Comparison of ENCODE assay signal across 1 cellular context in the genomic region with DNA sequence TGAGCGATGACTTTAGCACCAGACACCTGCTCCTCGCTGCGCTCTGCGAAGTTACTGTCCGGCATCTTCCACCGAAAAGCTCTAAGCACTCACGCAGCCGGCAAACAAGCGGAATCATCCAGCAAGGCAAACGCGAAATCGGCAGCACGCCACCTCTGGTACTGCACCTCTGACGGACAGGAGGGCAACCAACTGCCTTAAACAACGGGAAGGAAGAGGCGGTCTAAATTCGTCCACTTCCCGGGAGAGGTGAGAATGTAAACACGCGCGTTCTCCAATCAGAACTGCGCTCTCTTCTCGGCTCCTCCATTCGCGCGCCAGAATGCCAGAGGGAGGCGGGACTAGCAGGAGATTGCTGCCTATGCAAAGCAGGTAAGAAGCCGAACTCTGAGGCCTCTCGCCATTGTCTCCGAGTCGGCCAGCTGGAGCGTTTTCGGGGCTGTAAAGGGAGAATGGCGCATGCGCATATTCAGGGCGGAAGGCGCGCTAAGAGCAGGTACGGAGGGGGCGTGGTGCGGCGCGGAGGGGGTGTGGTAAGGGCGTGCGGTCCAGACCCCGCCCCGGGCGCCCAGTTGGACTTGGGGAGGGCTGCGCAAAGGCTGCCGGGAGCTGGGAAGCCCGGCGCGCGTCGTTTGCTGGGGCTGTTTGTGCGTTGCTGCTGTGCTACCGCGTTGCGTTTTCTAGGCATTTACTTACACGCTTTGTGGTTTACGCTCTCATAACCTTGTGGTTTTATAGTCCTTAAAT.
A peak's percentile ranks its signal among the peaks of the same experiment; 100 is the strongest.
TF ChIP-seq lines count a peak whose summit lies in the region.

A gene with protein sequence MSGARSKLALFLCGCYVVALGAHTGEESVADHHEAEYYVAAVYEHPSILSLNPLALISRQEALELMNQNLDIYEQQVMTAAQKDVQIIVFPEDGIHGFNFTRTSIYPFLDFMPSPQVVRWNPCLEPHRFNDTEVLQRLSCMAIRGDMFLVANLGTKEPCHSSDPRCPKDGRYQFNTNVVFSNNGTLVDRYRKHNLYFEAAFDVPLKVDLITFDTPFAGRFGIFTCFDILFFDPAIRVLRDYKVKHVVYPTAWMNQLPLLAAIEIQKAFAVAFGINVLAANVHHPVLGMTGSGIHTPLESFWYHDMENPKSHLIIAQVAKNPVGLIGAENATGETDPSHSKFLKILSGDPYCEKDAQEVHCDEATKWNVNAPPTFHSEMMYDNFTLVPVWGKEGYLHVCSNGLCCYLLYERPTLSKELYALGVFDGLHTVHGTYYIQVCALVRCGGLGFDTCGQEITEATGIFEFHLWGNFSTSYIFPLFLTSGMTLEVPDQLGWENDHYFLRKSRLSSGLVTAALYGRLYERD (plus strand): TSS at position 347 of the 747 bp plus-strand sequence. CDS start 33,695 bp downstream, outside the sequence.
A gene (minus strand): TSS at position 171 of the 747 bp plus-strand sequence. CDS start 106 bp downstream, at position 65.

TF ChIP-seq in GM12878, 131 proteins besides CTCF, POLR2A, EP300 and RAD21 (continued from another document and continues in another):
- TF ChIP-seq, protein P1, sequence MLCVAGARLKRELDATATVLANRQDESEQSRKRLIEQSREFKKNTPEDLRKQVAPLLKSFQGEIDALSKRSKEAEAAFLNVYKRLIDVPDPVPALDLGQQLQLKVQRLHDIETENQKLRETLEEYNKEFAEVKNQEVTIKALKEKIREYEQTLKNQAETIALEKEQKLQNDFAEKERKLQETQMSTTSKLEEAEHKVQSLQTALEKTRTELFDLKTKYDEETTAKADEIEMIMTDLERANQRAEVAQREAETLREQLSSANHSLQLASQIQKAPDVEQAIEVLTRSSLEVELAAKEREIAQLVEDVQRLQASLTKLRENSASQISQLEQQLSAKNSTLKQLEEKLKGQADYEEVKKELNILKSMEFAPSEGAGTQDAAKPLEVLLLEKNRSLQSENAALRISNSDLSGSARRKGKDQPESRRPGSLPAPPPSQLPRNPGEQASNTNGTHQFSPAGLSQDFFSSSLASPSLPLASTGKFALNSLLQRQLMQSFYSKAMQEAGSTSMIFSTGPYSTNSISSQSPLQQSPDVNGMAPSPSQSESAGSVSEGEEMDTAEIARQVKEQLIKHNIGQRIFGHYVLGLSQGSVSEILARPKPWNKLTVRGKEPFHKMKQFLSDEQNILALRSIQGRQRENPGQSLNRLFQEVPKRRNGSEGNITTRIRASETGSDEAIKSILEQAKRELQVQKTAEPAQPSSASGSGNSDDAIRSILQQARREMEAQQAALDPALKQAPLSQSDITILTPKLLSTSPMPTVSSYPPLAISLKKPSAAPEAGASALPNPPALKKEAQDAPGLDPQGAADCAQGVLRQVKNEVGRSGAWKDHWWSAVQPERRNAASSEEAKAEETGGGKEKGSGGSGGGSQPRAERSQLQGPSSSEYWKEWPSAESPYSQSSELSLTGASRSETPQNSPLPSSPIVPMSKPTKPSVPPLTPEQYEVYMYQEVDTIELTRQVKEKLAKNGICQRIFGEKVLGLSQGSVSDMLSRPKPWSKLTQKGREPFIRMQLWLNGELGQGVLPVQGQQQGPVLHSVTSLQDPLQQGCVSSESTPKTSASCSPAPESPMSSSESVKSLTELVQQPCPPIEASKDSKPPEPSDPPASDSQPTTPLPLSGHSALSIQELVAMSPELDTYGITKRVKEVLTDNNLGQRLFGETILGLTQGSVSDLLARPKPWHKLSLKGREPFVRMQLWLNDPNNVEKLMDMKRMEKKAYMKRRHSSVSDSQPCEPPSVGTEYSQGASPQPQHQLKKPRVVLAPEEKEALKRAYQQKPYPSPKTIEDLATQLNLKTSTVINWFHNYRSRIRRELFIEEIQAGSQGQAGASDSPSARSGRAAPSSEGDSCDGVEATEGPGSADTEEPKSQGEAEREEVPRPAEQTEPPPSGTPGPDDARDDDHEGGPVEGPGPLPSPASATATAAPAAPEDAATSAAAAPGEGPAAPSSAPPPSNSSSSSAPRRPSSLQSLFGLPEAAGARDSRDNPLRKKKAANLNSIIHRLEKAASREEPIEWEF (IDR thresholded peaks at IDR 0.05; ENCODE audit: insufficient replicate concordance, low read depth, low read length): no peak
- TF ChIP-seq NR2C1 (IDR thresholded peaks at IDR 0.05) (no peak), BMI1 (IDR thresholded peaks at IDR 0.05; ENCODE audit: borderline replicate concordance) (no peak), NRF1 (conservative IDR thresholded peaks at IDR 0.05; ENCODE audit: low read depth, low read length) (0 out of 2 replicates have a peak, but pooled peaks have one; percentile 31), KAT2A (conservative IDR thresholded peaks at IDR 0.05; ENCODE audit: control insufficient read depth, low read depth, low read length) (no peak), GATAD2B (conservative IDR thresholded peaks at IDR 0.05; ENCODE audit: low read depth) (0 out of 2 replicates have a peak, but pooled peaks have one; percentile 40), SUPT20H (IDR thresholded peaks at IDR 0.05; ENCODE audit: borderline replicate concordance, control insufficient read depth, low read depth, low read length) (no peak), HDAC2 (IDR thresholded peaks at IDR 0.05) (no peak), NFYA (IDR thresholded peaks at IDR 0.05; ENCODE audit: borderline replicate concordance, low read depth, low read length) (peak; percentile 29; the same call in 1 of the 2 replicates), MXI1 (IDR thresholded peaks at IDR 0.05; ENCODE audit: low read depth, low read length) (peak; percentile 85), DPF2 (IDR thresholded peaks at IDR 0.05) (peak; percentile 94), POLR2AphosphoS5 (IDR thresholded peaks at IDR 0.05; ENCODE audit: low read length) (peak; percentile 91), TBL1XR1 (IDR thresholded peaks at IDR 0.05; ENCODE audit: low read depth, low read length) (no peak), CHD4 (IDR thresholded peaks at IDR 0.05) (no peak), MTA2 (IDR thresholded peaks at IDR 0.05; ENCODE audit: low read depth) (no peak), BHLHE40 (IDR thresholded peaks at IDR 0.05; ENCODE audit: borderline replicate concordance in 1 of 2, low read depth in 2 of 2, low read length in 1 of 2) (peak; percentile 77 to 94; a peak in 3 of 4 replicates), RELA (IDR thresholded peaks at IDR 0.05; ENCODE audit: borderline replicate concordance, partially characterized antibody) (peak; percentile 64), JUNB (IDR thresholded peaks at IDR 0.05) (no peak), ZZZ3 (IDR thresholded peaks at IDR 0.05; ENCODE audit: control insufficient read depth, insufficient read length, low read depth) (no peak), SMC3 (IDR thresholded peaks at IDR 0.05; ENCODE audit: borderline replicate concordance, low read length) (no peak)
- TF ChIP-seq, protein P2, sequence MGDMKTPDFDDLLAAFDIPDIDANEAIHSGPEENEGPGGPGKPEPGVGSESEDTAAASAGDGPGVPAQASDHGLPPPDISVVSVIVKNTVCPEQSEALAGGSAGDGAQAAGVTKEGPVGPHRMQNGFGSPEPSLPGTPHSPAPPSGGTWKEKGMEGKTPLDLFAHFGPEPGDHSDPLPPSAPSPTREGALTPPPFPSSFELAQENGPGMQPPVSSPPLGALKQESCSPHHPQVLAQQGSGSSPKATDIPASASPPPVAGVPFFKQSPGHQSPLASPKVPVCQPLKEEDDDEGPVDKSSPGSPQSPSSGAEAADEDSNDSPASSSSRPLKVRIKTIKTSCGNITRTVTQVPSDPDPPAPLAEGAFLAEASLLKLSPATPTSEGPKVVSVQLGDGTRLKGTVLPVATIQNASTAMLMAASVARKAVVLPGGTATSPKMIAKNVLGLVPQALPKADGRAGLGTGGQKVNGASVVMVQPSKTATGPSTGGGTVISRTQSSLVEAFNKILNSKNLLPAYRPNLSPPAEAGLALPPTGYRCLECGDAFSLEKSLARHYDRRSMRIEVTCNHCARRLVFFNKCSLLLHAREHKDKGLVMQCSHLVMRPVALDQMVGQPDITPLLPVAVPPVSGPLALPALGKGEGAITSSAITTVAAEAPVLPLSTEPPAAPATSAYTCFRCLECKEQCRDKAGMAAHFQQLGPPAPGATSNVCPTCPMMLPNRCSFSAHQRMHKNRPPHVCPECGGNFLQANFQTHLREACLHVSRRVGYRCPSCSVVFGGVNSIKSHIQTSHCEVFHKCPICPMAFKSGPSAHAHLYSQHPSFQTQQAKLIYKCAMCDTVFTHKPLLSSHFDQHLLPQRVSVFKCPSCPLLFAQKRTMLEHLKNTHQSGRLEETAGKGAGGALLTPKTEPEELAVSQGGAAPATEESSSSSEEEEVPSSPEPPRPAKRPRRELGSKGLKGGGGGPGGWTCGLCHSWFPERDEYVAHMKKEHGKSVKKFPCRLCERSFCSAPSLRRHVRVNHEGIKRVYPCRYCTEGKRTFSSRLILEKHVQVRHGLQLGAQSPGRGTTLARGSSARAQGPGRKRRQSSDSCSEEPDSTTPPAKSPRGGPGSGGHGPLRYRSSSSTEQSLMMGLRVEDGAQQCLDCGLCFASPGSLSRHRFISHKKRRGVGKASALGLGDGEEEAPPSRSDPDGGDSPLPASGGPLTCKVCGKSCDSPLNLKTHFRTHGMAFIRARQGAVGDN (IDR thresholded peaks at IDR 0.05): peak; percentile 93
- TF ChIP-seq, protein P3, sequence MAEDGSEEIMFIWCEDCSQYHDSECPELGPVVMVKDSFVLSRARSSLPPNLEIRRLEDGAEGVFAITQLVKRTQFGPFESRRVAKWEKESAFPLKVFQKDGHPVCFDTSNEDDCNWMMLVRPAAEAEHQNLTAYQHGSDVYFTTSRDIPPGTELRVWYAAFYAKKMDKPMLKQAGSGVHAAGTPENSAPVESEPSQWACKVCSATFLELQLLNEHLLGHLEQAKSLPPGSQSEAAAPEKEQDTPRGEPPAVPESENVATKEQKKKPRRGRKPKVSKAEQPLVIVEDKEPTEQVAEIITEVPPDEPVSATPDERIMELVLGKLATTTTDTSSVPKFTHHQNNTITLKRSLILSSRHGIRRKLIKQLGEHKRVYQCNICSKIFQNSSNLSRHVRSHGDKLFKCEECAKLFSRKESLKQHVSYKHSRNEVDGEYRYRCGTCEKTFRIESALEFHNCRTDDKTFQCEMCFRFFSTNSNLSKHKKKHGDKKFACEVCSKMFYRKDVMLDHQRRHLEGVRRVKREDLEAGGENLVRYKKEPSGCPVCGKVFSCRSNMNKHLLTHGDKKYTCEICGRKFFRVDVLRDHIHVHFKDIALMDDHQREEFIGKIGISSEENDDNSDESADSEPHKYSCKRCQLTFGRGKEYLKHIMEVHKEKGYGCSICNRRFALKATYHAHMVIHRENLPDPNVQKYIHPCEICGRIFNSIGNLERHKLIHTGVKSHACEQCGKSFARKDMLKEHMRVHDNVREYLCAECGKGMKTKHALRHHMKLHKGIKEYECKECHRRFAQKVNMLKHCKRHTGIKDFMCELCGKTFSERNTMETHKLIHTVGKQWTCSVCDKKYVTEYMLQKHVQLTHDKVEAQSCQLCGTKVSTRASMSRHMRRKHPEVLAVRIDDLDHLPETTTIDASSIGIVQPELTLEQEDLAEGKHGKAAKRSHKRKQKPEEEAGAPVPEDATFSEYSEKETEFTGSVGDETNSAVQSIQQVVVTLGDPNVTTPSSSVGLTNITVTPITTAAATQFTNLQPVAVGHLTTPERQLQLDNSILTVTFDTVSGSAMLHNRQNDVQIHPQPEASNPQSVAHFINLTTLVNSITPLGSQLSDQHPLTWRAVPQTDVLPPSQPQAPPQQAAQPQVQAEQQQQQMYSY (CRISPR knock-in tag; IDR thresholded peaks at IDR 0.05): no peak; the same call in 1 of the 2 replicates
- TF ChIP-seq, protein P4, sequence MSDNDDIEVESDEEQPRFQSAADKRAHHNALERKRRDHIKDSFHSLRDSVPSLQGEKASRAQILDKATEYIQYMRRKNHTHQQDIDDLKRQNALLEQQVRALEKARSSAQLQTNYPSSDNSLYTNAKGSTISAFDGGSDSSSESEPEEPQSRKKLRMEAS (IDR thresholded peaks at IDR 0.05; ENCODE audit: low read depth, low read length): peak; percentile 85
- TF ChIP-seq, protein P5, sequence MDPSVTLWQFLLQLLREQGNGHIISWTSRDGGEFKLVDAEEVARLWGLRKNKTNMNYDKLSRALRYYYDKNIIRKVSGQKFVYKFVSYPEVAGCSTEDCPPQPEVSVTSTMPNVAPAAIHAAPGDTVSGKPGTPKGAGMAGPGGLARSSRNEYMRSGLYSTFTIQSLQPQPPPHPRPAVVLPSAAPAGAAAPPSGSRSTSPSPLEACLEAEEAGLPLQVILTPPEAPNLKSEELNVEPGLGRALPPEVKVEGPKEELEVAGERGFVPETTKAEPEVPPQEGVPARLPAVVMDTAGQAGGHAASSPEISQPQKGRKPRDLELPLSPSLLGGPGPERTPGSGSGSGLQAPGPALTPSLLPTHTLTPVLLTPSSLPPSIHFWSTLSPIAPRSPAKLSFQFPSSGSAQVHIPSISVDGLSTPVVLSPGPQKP (IDR thresholded peaks at IDR 0.05; ENCODE audit: low read depth, low read length): peak; percentile 19
- TF ChIP-seq, protein P6, sequence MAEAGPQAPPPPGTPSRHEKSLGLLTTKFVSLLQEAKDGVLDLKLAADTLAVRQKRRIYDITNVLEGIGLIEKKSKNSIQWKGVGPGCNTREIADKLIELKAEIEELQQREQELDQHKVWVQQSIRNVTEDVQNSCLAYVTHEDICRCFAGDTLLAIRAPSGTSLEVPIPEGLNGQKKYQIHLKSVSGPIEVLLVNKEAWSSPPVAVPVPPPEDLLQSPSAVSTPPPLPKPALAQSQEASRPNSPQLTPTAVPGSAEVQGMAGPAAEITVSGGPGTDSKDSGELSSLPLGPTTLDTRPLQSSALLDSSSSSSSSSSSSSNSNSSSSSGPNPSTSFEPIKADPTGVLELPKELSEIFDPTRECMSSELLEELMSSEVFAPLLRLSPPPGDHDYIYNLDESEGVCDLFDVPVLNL (IDR thresholded peaks at IDR 0.05; ENCODE audit: low read depth, low read length): peak; percentile 77
- TF ChIP-seq, protein P7, sequence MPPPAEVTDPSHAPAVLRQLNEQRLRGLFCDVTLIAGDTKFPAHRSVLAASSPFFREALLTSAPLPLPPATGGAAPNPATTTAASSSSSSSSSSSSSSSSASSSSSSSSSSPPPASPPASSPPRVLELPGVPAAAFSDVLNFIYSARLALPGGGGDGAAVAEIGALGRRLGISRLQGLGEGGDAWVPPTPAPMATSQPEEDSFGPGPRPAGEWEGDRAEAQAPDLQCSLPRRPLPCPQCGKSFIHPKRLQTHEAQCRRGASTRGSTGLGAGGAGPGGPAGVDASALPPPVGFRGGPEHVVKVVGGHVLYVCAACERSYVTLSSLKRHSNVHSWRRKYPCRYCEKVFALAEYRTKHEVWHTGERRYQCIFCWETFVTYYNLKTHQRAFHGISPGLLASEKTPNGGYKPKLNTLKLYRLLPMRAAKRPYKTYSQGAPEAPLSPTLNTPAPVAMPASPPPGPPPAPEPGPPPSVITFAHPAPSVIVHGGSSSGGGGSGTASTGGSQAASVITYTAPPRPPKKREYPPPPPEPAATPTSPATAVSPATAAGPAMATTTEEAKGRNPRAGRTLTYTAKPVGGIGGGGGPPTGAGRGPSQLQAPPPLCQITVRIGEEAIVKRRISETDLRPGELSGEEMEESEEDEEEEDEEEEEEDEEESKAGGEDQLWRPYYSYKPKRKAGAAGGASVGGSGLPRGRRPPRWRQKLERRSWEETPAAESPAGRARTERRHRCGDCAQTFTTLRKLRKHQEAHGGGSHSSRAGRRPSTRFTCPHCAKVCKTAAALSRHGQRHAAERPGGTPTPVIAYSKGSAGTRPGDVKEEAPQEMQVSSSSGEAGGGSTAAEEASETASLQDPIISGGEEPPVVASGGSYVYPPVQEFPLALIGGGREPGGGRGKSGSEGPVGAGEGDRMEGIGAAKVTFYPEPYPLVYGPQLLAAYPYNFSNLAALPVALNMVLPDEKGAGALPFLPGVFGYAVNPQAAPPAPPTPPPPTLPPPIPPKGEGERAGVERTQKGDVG (CRISPR knock-in tag; IDR thresholded peaks at IDR 0.05): no peak
- TF ChIP-seq, protein P8, sequence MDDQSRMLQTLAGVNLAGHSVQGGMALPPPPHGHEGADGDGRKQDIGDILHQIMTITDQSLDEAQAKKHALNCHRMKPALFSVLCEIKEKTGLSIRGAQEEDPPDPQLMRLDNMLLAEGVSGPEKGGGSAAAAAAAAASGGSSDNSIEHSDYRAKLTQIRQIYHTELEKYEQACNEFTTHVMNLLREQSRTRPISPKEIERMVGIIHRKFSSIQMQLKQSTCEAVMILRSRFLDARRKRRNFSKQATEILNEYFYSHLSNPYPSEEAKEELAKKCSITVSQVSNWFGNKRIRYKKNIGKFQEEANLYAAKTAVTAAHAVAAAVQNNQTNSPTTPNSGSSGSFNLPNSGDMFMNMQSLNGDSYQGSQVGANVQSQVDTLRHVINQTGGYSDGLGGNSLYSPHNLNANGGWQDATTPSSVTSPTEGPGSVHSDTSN (IDR thresholded peaks at IDR 0.05; ENCODE audit: insufficient replicate concordance, low read depth, low read length): peak; percentile 98
